1 cellular context compared by ENCODE assay signal in genomic region chr14:54975856-54976255, GRCh38.
A peak's percentile ranks its signal among the peaks of the same experiment; 100 is the strongest.
TF ChIP-seq lines count a peak whose summit lies in the region.

No MANE protein-coding gene starts in this region.

TF ChIP-seq in HepG2, 621 proteins besides CTCF, POLR2A, EP300 and RAD21:
- TF ChIP-seq ZNF629 (CRISPR knock-in tag; conservative IDR thresholded peaks at IDR 0.05) (peak; percentile 70), ZNF839 (CRISPR knock-in tag; IDR thresholded peaks at IDR 0.05; ENCODE audit: borderline replicate concordance) (no peak)
